Comparison of ENCODE assay signal across 1 cellular context in genomic region chr15:80780416-80781221, GRCh38.
TF ChIP-seq lines count a peak whose summit lies in the region.

No MANE protein-coding gene starts in this region.

TF ChIP-seq in HepG2, 621 proteins besides CTCF, POLR2A, EP300 and RAD21 (continued from another document and continues in another):
- TF ChIP-seq, protein P1, sequence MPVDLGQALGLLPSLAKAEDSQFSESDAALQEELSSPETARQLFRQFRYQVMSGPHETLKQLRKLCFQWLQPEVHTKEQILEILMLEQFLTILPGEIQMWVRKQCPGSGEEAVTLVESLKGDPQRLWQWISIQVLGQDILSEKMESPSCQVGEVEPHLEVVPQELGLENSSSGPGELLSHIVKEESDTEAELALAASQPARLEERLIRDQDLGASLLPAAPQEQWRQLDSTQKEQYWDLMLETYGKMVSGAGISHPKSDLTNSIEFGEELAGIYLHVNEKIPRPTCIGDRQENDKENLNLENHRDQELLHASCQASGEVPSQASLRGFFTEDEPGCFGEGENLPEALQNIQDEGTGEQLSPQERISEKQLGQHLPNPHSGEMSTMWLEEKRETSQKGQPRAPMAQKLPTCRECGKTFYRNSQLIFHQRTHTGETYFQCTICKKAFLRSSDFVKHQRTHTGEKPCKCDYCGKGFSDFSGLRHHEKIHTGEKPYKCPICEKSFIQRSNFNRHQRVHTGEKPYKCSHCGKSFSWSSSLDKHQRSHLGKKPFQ (CRISPR knock-in tag; IDR thresholded peaks at IDR 0.05; ENCODE audit: insufficient replicate concordance), result no peak
- TF ChIP-seq KDM4B (CRISPR knock-in tag; IDR thresholded peaks at IDR 0.05), result peak; percentile 97
- TF ChIP-seq ZNF550 (CRISPR knock-in tag; IDR thresholded peaks at IDR 0.05; ENCODE audit: borderline replicate concordance), result no peak
- peak; percentile 87 for TF ChIP-seq XRCC5 (optimal IDR thresholded peaks at IDR 0.05; ENCODE audit: low read length)
- TF ChIP-seq ZNF770 (CRISPR knock-in tag; IDR thresholded peaks at IDR 0.05), result no peak
- TF ChIP-seq ATRX (CRISPR knock-in tag; IDR thresholded peaks at IDR 0.05; ENCODE audit: borderline replicate concordance), result no peak
- peak; percentile 72 for TF ChIP-seq ARNTL (CRISPR knock-in tag; IDR thresholded peaks at IDR 0.05)
- no peak for TF ChIP-seq GTF2F1 (IDR thresholded peaks at IDR 0.05; ENCODE audit: low read length)
- TF ChIP-seq SRF (IDR thresholded peaks at IDR 0.05; ENCODE audit: low read depth, low read length), result no peak
- TF ChIP-seq TCF7 (IDR thresholded peaks at IDR 0.05; ENCODE audit: low read depth), result no peak
- TF ChIP-seq ZNF205 (CRISPR knock-in tag; IDR thresholded peaks at IDR 0.05), result peak; percentile 84
- TF ChIP-seq REXO4 (CRISPR knock-in tag; IDR thresholded peaks at IDR 0.05; ENCODE audit: borderline replicate concordance), result peak; percentile 89
- peak; percentile 46; the same call in 1 of the 2 replicates for TF ChIP-seq TAF1 (CRISPR knock-in tag; IDR thresholded peaks at IDR 0.05)
- TF ChIP-seq FOXM1 (CRISPR knock-in tag; IDR thresholded peaks at IDR 0.05), result peak; percentile 86; the same call in 1 of the 2 replicates
- TF ChIP-seq ZNF136 (CRISPR knock-in tag; IDR thresholded peaks at IDR 0.05; ENCODE audit: low read depth), result no peak
- peak; percentile 74 for TF ChIP-seq BATF2 (CRISPR knock-in tag; IDR thresholded peaks at IDR 0.05)
- TF ChIP-seq ZNF496 (CRISPR knock-in tag; IDR thresholded peaks at IDR 0.05; ENCODE audit: insufficient replicate concordance), result no peak
- TF ChIP-seq ZNF883 (CRISPR knock-in tag; IDR thresholded peaks at IDR 0.05; ENCODE audit: not compliant biosample characterization), result peak; percentile 77
- TF ChIP-seq RBAK (CRISPR knock-in tag; IDR thresholded peaks at IDR 0.05), result no peak
- TF ChIP-seq TFDP2 (CRISPR knock-in tag; IDR thresholded peaks at IDR 0.05), result peak; percentile 52; the same call in 1 of the 2 replicates
- TF ChIP-seq JUN (CRISPR knock-in tag; IDR thresholded peaks at IDR 0.05), result no peak
- TF ChIP-seq AGO1 (IDR thresholded peaks at IDR 0.05; ENCODE audit: low read depth, low read length, poor library complexity, severe bottlenecking), result no peak
- TF ChIP-seq CREB1 (IDR thresholded peaks at IDR 0.05), result no peak
- no peak for TF ChIP-seq CREB1 (CRISPR knock-in tag; IDR thresholded peaks at IDR 0.05)
- TF ChIP-seq GMEB2 (CRISPR knock-in tag; IDR thresholded peaks at IDR 0.05; ENCODE audit: low read depth), result no peak
- TF ChIP-seq NBN (conservative IDR thresholded peaks at IDR 0.05), result no peak
- peak; percentile 99 for TF ChIP-seq NFKB2 (CRISPR knock-in tag; IDR thresholded peaks at IDR 0.05; ENCODE audit: borderline replicate concordance)
- TF ChIP-seq ZNF101 (CRISPR knock-in tag; IDR thresholded peaks at IDR 0.05; ENCODE audit: borderline replicate concordance, low read depth), result peak; percentile 79; the same call in 1 of the 2 replicates
- TF ChIP-seq ELF1 (CRISPR knock-in tag; IDR thresholded peaks at IDR 0.05), result peak; percentile 66
- peak; percentile 53; the same call in 1 of the 2 replicates for TF ChIP-seq TARDBP (CRISPR knock-in tag; IDR thresholded peaks at IDR 0.05)
- TF ChIP-seq ZNF576 (CRISPR knock-in tag; IDR thresholded peaks at IDR 0.05), result no peak; the same call in 1 of the 2 replicates
- TF ChIP-seq NFE2L2 (IDR thresholded peaks at IDR 0.05; ENCODE audit: low read length), result no peak
- TF ChIP-seq ZNF232 (CRISPR knock-in tag; IDR thresholded peaks at IDR 0.05; ENCODE audit: borderline replicate concordance), result peak; percentile 99
- TF ChIP-seq DPF2 (CRISPR knock-in tag; IDR thresholded peaks at IDR 0.05; ENCODE audit: borderline replicate concordance, low read depth), result no peak
- peak; percentile 50; the same call in 1 of the 2 replicates for TF ChIP-seq ZNF281 (CRISPR knock-in tag; IDR thresholded peaks at IDR 0.05; ENCODE audit: borderline replicate concordance)
- TF ChIP-seq ZFP37 (CRISPR knock-in tag; IDR thresholded peaks at IDR 0.05; ENCODE audit: borderline replicate concordance), result peak; percentile 92; the same call in 1 of the 2 replicates
- 0 out of 2 replicates have a peak, but pooled peaks have one; percentile 85 for TF ChIP-seq ZNF468 (CRISPR knock-in tag; IDR thresholded peaks at IDR 0.05)
- TF ChIP-seq FOXP1 (IDR thresholded peaks at IDR 0.05), result no peak
- TF ChIP-seq FOXP1 (CRISPR knock-in tag; IDR thresholded peaks at IDR 0.05), result no peak
- TF ChIP-seq, protein P2, sequence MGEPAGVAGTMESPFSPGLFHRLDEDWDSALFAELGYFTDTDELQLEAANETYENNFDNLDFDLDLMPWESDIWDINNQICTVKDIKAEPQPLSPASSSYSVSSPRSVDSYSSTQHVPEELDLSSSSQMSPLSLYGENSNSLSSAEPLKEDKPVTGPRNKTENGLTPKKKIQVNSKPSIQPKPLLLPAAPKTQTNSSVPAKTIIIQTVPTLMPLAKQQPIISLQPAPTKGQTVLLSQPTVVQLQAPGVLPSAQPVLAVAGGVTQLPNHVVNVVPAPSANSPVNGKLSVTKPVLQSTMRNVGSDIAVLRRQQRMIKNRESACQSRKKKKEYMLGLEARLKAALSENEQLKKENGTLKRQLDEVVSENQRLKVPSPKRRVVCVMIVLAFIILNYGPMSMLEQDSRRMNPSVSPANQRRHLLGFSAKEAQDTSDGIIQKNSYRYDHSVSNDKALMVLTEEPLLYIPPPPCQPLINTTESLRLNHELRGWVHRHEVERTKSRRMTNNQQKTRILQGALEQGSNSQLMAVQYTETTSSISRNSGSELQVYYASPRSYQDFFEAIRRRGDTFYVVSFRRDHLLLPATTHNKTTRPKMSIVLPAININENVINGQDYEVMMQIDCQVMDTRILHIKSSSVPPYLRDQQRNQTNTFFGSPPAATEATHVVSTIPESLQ (CRISPR knock-in tag; conservative IDR thresholded peaks at IDR 0.05), result no peak
- TF ChIP-seq SP140L (CRISPR knock-in tag; IDR thresholded peaks at IDR 0.05; ENCODE audit: borderline replicate concordance), result peak; percentile 77; the same call in 1 of the 2 replicates
- peak; percentile 98 for TF ChIP-seq ATF7-NPFF (CRISPR knock-in tag; IDR thresholded peaks at IDR 0.05; ENCODE audit: low read depth)
- TF ChIP-seq HMG20B (CRISPR knock-in tag; conservative IDR thresholded peaks at IDR 0.05), result peak; percentile 87
- TF ChIP-seq MLLT10 (CRISPR knock-in tag; IDR thresholded peaks at IDR 0.05), result no peak
- TF ChIP-seq SAP130 (CRISPR knock-in tag; IDR thresholded peaks at IDR 0.05; ENCODE audit: low read depth), result peak; percentile 98
- peak; percentile 37; the same call in 1 of the 2 replicates for TF ChIP-seq SOX5 (CRISPR knock-in tag; IDR thresholded peaks at IDR 0.05; ENCODE audit: borderline replicate concordance)
- TF ChIP-seq ZNF207 (IDR thresholded peaks at IDR 0.05; ENCODE audit: borderline replicate concordance), result no peak
- peak; percentile 98 for TF ChIP-seq BRCA1 (CRISPR knock-in tag; IDR thresholded peaks at IDR 0.05)
- TF ChIP-seq HMGA1 (CRISPR knock-in tag; conservative IDR thresholded peaks at IDR 0.05), result no peak
- no peak for TF ChIP-seq ZNF24 (IDR thresholded peaks at IDR 0.05)
- TF ChIP-seq ZNF367 (CRISPR knock-in tag; IDR thresholded peaks at IDR 0.05; ENCODE audit: borderline replicate concordance), result peak; percentile 95; the same call in 1 of the 2 replicates
- TF ChIP-seq ZNF747 (CRISPR knock-in tag; IDR thresholded peaks at IDR 0.05; ENCODE audit: borderline replicate concordance), result no peak; the same call in 1 of the 2 replicates
- TF ChIP-seq TGIF2 (CRISPR knock-in tag; IDR thresholded peaks at IDR 0.05), result peak; percentile 98
- no peak for TF ChIP-seq ZNF503 (CRISPR knock-in tag; IDR thresholded peaks at IDR 0.05)
- 0 out of 2 replicates have a peak, but pooled peaks have one; percentile 40 for TF ChIP-seq RELA (CRISPR knock-in tag; IDR thresholded peaks at IDR 0.05)
- TF ChIP-seq THYN1 (CRISPR knock-in tag; IDR thresholded peaks at IDR 0.05; ENCODE audit: borderline replicate concordance, low read depth), result 0 out of 2 replicates have a peak, but pooled peaks have one; percentile 87
- no peak for TF ChIP-seq HNRNPH1 (optimal IDR thresholded peaks at IDR 0.05; ENCODE audit: low read depth, low read length)
- TF ChIP-seq ZSCAN9 (CRISPR knock-in tag; IDR thresholded peaks at IDR 0.05; ENCODE audit: borderline replicate concordance), result peak; percentile 98
